15 cellular contexts compared by ENCODE assay signal in the genomic region with DNA sequence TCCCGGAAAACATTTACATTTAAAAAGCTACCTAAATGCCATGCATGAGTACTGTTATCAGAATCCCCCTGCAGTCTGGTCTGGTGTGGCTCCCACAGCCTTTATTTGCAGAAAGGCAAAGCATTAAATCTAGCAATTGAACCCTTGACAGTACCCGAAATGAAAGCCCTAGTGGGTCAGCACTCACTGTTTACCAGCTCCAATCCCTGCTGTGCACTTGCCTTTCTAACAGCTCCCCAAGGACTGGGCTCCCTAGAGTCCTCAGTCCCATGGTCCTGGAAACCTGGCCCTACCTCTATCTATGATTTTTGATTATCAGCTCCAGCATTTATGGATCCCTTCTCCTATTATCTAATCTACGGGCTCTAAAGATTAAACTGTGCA. TPM values are rescaled to one million over a fixed set of nuclear protein-coding genes. Genes with fewer than 3 reads are reported as not detected.
DNase-seq lines count a peak whose midpoint lies in the region; ATAC-seq and TF ChIP-seq lines count a peak whose summit lies in the region.
"Had no signal": no experiment of that assay in that cellular context is flagged by ENCODE, and none has a peak within 500 bp of the region (broad histone marks: within the 10 kb centered on the region; RNA-seq: fewer than 3 reads in every experiment).

No MANE protein-coding gene starts in this region.

- ATAC-seq in GM21825 (IDR thresholded peaks at IDR 0.05; ENCODE audit: unreplicated experiment) (no peak), left colon (no peak), GM18505 (IDR thresholded peaks at IDR 0.05; ENCODE audit: unreplicated experiment) (no peak)

- no peak for TF ChIP-seq POLR2A in GM18505 (IDR thresholded peaks at IDR 0.05; ENCODE audit: borderline replicate concordance, extremely low read depth, insufficient read depth, insufficient read length)

- H3K9me3 ChIP-seq in Loucy (ENCODE audit: insufficient read depth, low read depth, low read length): no peaks in the 10 kb centered on the region
- H3K9me3 ChIP-seq in colonic mucosa: no peaks in the 10 kb centered on the region
- no peaks in the 10 kb centered on the region for H3K9me3 ChIP-seq in osteoblast (ENCODE audit: low read depth, low read length)

- H3K4me1 ChIP-seq in Loucy (ENCODE audit: insufficient read depth, low read length, poor library complexity, severe bottlenecking) (peaks cover 43% of the 10 kb centered on the region), colonic mucosa (peaks cover 13% of the 10 kb centered on the region), osteoblast (ENCODE audit: insufficient read depth, low read length) (peaks cover 34% of the 10 kb centered on the region)

- DNase-seq in CD14-positive monocyte (ENCODE audit: low spot score) (no peak), colonic mucosa (no peak), osteoblast (ENCODE audit: insufficient read length, low spot score, missing footprints) (no peak), left colon (no peak)
- DNase-seq in activated T-helper 1 cell treated with anti-CD3 and anti-CD28 coated beads, Interleukin-12 subunit alpha, Interleukin-12 subunit beta, Interleukin-2, Interleukin-4 antibody, amounts not matched to agents 30 ng/mL and 10 ng/mL and 1 ng/mL, durations not matched to agents 14 hours and 24 hours and 36 hours (ENCODE audit: low spot score): no peak
- DNase-seq: activated CD4-positive, alpha-beta T cell treated with anti-CD3 and anti-CD28 coated beads, Interleukin-2, amount 10 ng/mL, durations not matched to agents 24 days and 14 days; activated naive CD4-positive, alpha-beta T cell treated with Interleukin-2 at 50 U/mL for 16 hours; H7; NCI-H524 treated with DMSO at 0.1 percent for 48 hours; stimulated activated CD4-positive, alpha-beta T cell treated with anti-CD3 and anti-CD28 coated beads, Interleukin-12 subunit alpha, Interleukin-12 subunit beta, amount 100 ng/mL, for 4 hours had no signal

- H3K4me1 Mint-ChIP-seq in CD14-positive monocyte: peaks cover 54% of the 10 kb centered on the region
- H3K4me1 Mint-ChIP-seq in activated T-helper 1 cell treated with anti-CD3 and anti-CD28 coated beads, Interleukin-12 subunit alpha, Interleukin-12 subunit beta, Interleukin-2, Interleukin-4 antibody, amounts not matched to agents 30 ng/mL and 10 ng/mL and 1 ng/mL, durations not matched to agents 14 hours and 24 hours and 36 hours (ENCODE audit: low read depth): no peaks in the 10 kb centered on the region

- H3K27ac Mint-ChIP-seq in CD14-positive monocyte: peak overlapping the region; percentile 87 to 97 (median 96)
- H3K27ac Mint-ChIP-seq in activated T-helper 1 cell treated with anti-CD3 and anti-CD28 coated beads, Interleukin-12 subunit alpha, Interleukin-12 subunit beta, Interleukin-2, Interleukin-4 antibody, amounts not matched to agents 30 ng/mL and 10 ng/mL and 1 ng/mL, durations not matched to agents 14 hours and 24 hours and 36 hours: no peak overlapping the region
- H3K27ac Mint-ChIP-seq: activated CD4-positive, alpha-beta T cell treated with anti-CD3 and anti-CD28 coated beads, Interleukin-2, amount 10 ng/mL, durations not matched to agents 24 days and 14 days had no signal

- no peaks in the 10 kb centered on the region for H3K27me3 ChIP-seq in Loucy (ENCODE audit: insufficient read depth, low read length, poor library complexity, severe bottlenecking)
- no peaks in the 10 kb centered on the region for H3K27me3 ChIP-seq in colonic mucosa
- no peaks in the 10 kb centered on the region for H3K27me3 ChIP-seq in osteoblast (ENCODE audit: insufficient read depth, low read length)

- H3F3A ChIP-seq in Loucy (ENCODE audit: low read depth): no peaks in the 10 kb centered on the region

- no peaks in the 10 kb centered on the region for H3K79me2 ChIP-seq in Loucy (ENCODE audit: insufficient read depth, low read length)
- H3K79me2 ChIP-seq in osteoblast (ENCODE audit: insufficient read depth, low read length): no peaks in the 10 kb centered on the region

- H3K27ac ChIP-seq in colonic mucosa (peak overlapping the region; percentile 82), osteoblast (ENCODE audit: low read depth, low read length) (peak overlapping the region; percentile 77)

- no peak for TF ChIP-seq CTCF in CD14-positive monocyte (IDR thresholded peaks at IDR 0.05)
- no peak for TF ChIP-seq CTCF in Loucy (conservative IDR thresholded peaks at IDR 0.05; ENCODE audit: low read length)
- TF ChIP-seq CTCF in colonic mucosa (IDR thresholded peaks at IDR 0.05): no peak
- TF ChIP-seq CTCF in osteoblast (IDR thresholded peaks at IDR 0.05; ENCODE audit: extremely low read depth, low read depth, low read length): no peak

- H3K36me3 Mint-ChIP-seq in CD14-positive monocyte: peaks cover 3% of the 10 kb centered on the region in 2 donors
- H3K36me3 Mint-ChIP-seq in activated T-helper 1 cell treated with anti-CD3 and anti-CD28 coated beads, Interleukin-12 subunit alpha, Interleukin-12 subunit beta, Interleukin-2, Interleukin-4 antibody, amounts not matched to agents 30 ng/mL and 10 ng/mL and 1 ng/mL, durations not matched to agents 14 hours and 24 hours and 36 hours (ENCODE audit: low read depth): no peaks in the 10 kb centered on the region

- H3K4me3 Mint-ChIP-seq in CD14-positive monocyte: no peak overlapping the region
- no peak overlapping the region for H3K4me3 Mint-ChIP-seq in activated T-helper 1 cell treated with anti-CD3 and anti-CD28 coated beads, Interleukin-12 subunit alpha, Interleukin-12 subunit beta, Interleukin-2, Interleukin-4 antibody, amounts not matched to agents 30 ng/mL and 10 ng/mL and 1 ng/mL, durations not matched to agents 14 hours and 24 hours and 36 hours
- H3K4me3 Mint-ChIP-seq: activated CD4-positive, alpha-beta T cell treated with anti-CD3 and anti-CD28 coated beads, Interleukin-2, amount 10 ng/mL, durations not matched to agents 24 days and 14 days had no signal

- peaks cover 0 to 1% (median 0%) of the 10 kb centered on the region in 3 donors for H3K27me3 Mint-ChIP-seq in CD14-positive monocyte (ENCODE audit: low read depth in 3 of 3)
- no peaks in the 10 kb centered on the region for H3K27me3 Mint-ChIP-seq in activated T-helper 1 cell treated with anti-CD3 and anti-CD28 coated beads, Interleukin-12 subunit alpha, Interleukin-12 subunit beta, Interleukin-2, Interleukin-4 antibody, amounts not matched to agents 30 ng/mL and 10 ng/mL and 1 ng/mL, durations not matched to agents 14 hours and 24 hours and 36 hours (ENCODE audit: insufficient read depth)
- H3K27me3 Mint-ChIP-seq: activated CD4-positive, alpha-beta T cell treated with anti-CD3 and anti-CD28 coated beads, Interleukin-2, amount 10 ng/mL, durations not matched to agents 24 days and 14 days had no signal

- H3K9me2 ChIP-seq in Loucy (replicated peaks; ENCODE audit: low read depth, low read length): no peaks in the 10 kb centered on the region

- H4K20me1 ChIP-seq in Loucy (ENCODE audit: insufficient read depth, low read length, poor library complexity, severe bottlenecking) (no peaks in the 10 kb centered on the region), osteoblast (ENCODE audit: insufficient read depth, low read length) (no peaks in the 10 kb centered on the region)

- peaks cover 0 to 3% (median 0%) of the 10 kb centered on the region in 7 donors for H3K9me3 Mint-ChIP-seq in CD14-positive monocyte
- H3K9me3 Mint-ChIP-seq in activated T-helper 1 cell treated with anti-CD3 and anti-CD28 coated beads, Interleukin-12 subunit alpha, Interleukin-12 subunit beta, Interleukin-2, Interleukin-4 antibody, amounts not matched to agents 30 ng/mL and 10 ng/mL and 1 ng/mL, durations not matched to agents 14 hours and 24 hours and 36 hours: no peaks in the 10 kb centered on the region
- H3K9me3 Mint-ChIP-seq: activated CD4-positive, alpha-beta T cell treated with anti-CD3 and anti-CD28 coated beads, Interleukin-2, amount 10 ng/mL, durations not matched to agents 24 days and 14 days had no signal

- intact Hi-C loops in CD14-positive monocyte (cut with micrococcal nuclease): loop anchor here (2.0 to 10.0 kb wide), 3 partner anchors 18 to 248 kb away; no protein-coding TSS in a partner anchor
- intact Hi-C loops in colonic mucosa (cut with DNase I): no loop called here
- intact Hi-C loops in left colon (cut with DNase I, micrococcal nuclease): no loop called here
- intact Hi-C loops in activated T-helper 1 cell treated with anti-CD3 and anti-CD28 coated beads, Interleukin-12 subunit alpha, Interleukin-12 subunit beta, Interleukin-2, Interleukin-4 antibody, amounts not matched to agents 30 ng/mL and 10 ng/mL and 1 ng/mL, durations not matched to agents 14 hours and 24 hours and 36 hours (cut with micrococcal nuclease): no loop called here

- no peaks in the 10 kb centered on the region for H3K36me3 ChIP-seq in Loucy (ENCODE audit: insufficient read depth, low read length)
- no peaks in the 10 kb centered on the region for H3K36me3 ChIP-seq in colonic mucosa
- H3K36me3 ChIP-seq in osteoblast (ENCODE audit: insufficient read depth, low read length): no peaks in the 10 kb centered on the region

- H3K4me2 ChIP-seq in Loucy (ENCODE audit: low read depth, low read length, poor library complexity, severe bottlenecking) (peak overlapping the region; percentile 73), osteoblast (ENCODE audit: insufficient read depth, low read length) (no peak overlapping the region)

- H2AFZ ChIP-seq in Loucy (ENCODE audit: low read length) (no peak overlapping the region), osteoblast (ENCODE audit: low read length) (peak overlapping the region; percentile 6)

- H3K9ac ChIP-seq in Loucy (ENCODE audit: low read depth, low read length, poor library complexity, severe bottlenecking) (no peak overlapping the region), colonic mucosa (ENCODE audit: low read depth in 2 of 2, low read length in 2 of 2) (peak overlapping the region in 1 of 2 donors; percentile 43)

- H3K4me3 ChIP-seq in Loucy (ENCODE audit: low read length, poor library complexity, severe bottlenecking) (peak overlapping the region; percentile 12), colonic mucosa (no peak overlapping the region), osteoblast (ENCODE audit: insufficient read depth, low read length) (no peak overlapping the region)

RNA-seq across cellular contexts. Expression of a gene that starts 1.9 kb away (rescaled TPM):
- polyA plus RNA-seq in CD14-positive monocyte: not detected
- total RNA-seq in colonic mucosa (10 to 100 TPM in 1 of 2 donors, 1 to 10 TPM in 1; 9.5 to 12.8 TPM), osteoblast (0.29 and 0.36 TPM in 2 replicates), left colon (1 to 10 TPM; 8.9 to 9.7 TPM)
- not detected in 2 replicates for total RNA-seq in activated T-helper 1 cell treated with anti-CD3 and anti-CD28 coated beads, Interleukin-12 subunit alpha, Interleukin-12 subunit beta, Interleukin-2, Interleukin-4 antibody, amounts not matched to agents 30 ng/mL and 10 ng/mL and 1 ng/mL, durations not matched to agents 14 hours and 24 hours and 36 hours
- total RNA-seq: activated CD4-positive, alpha-beta T cell treated with anti-CD3 and anti-CD28 coated beads, Interleukin-2, amount 10 ng/mL, durations not matched to agents 24 days and 14 days; dermis microvascular lymphatic vessel endothelial cell had no signal
- polyA plus RNA-seq: BJ had no signal

Comparison
In these comparisons a context has a peak if more than half of its experiments do, and no peak if none do; other contexts are left out.
1. intact Hi-C loops: an anchor here in CD14-positive monocyte (2.0 to 10.0 kb wide); none called in colonic mucosa, left colon and activated T-helper 1 cell treated with anti-CD3 and anti-CD28 coated beads, Interleukin-12 subunit alpha, Interleukin-12 subunit beta, Interleukin-2, Interleukin-4 antibody, amounts not matched to agents 30 ng/mL and 10 ng/mL and 1 ng/mL, durations not matched to agents 14 hours and 24 hours and 36 hours.